29 cellular contexts compared by ENCODE assay signal in the genomic region with DNA sequence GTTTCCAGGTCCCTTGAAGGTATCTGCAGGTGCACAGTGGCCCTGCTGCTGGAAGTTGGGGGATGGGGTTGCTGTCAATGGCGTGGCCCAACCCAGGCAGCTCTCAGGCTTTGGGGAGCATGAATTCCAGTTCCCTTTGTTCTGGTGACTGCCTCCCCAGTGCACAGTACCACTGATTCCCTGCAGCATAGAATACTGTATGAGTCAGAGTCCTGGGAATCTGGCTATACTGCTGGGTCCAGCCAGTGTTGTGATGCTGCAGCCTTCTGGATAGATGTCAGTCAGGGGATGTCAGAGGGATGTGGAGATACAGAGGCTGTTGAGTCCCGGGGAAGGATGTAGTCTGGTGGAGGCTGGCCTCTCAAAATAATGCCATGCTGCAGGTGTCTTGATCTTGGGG.
A peak's percentile ranks its signal among the peaks of the same experiment; 100 is the strongest.
DNase-seq lines count a peak whose midpoint lies in the region; ATAC-seq and TF ChIP-seq lines count a peak whose summit lies in the region.
"Had no signal": no experiment of that assay in that cellular context is flagged by ENCODE, and none has a peak within 500 bp of the region (broad histone marks: within the 10 kb centered on the region; RNA-seq: fewer than 3 reads in every experiment).

No MANE protein-coding gene starts in this region.

- intact Hi-C loops in aorta (cut with DNase I) (no loop called here), ovary (cut with DNase I) (no loop called here)

- H3K4me1 ChIP-seq in aorta (ENCODE audit: control insufficient read depth in 1 of 2, insufficient read depth in 2 of 2, low read length in 2 of 2) (no peaks in the 10 kb centered on the region), ovary (ENCODE audit: insufficient read depth) (no peaks in the 10 kb centered on the region)
- H3K4me1 ChIP-seq in effector memory CD4-positive, alpha-beta T cell (ENCODE audit: control insufficient read depth, insufficient read depth, low read length, poor library complexity, severe bottlenecking) = peaks cover 36% of the 10 kb centered on the region
- H3K4me1 ChIP-seq: adrenal gland, gastrocnemius medialis, HAP-1, lower lobe of right lung had no signal

- POLR2A ChIA-PET in activated CD4-positive, alpha-beta T cell treated with anti-CD3 and anti-CD28 coated beads, Interleukin-2, amount 10 ng/mL, durations not matched to agents 7 days and 5 days (lab: Charles Lee) = no interaction called here

- CTCF ChIA-PET in activated CD4-positive, alpha-beta T cell treated with anti-CD3 and anti-CD28 coated beads, Interleukin-2, amount 10 ng/mL, durations not matched to agents 7 days and 5 days (lab: Charles Lee) = no interaction called here

- H3K27ac Mint-ChIP-seq in activated CD4-positive, alpha-beta T cell treated with anti-CD3 and anti-CD28 coated beads, Interleukin-2, amount 10 ng/mL, durations not matched to agents 7 days and 5 days = peak overlapping the region; percentile 76
- no peak overlapping the region for H3K27ac Mint-ChIP-seq in glutamatergic neuron (ENCODE audit: unreplicated experiment)
- H3K27ac Mint-ChIP-seq: activated CD8-positive, alpha-beta memory T cell treated with anti-CD3 and anti-CD28 coated beads, Interleukin-2, amount 10 ng/mL, durations not matched to agents 7 days and 5 days; activated naive CD4-positive, alpha-beta T cell treated with anti-CD3 and anti-CD28 coated beads for 36 hours; brain; natural killer cell; type B pancreatic cell had no signal

- no peak overlapping the region for H3K4me3 Mint-ChIP-seq in activated CD4-positive, alpha-beta T cell treated with anti-CD3 and anti-CD28 coated beads, Interleukin-2, amount 10 ng/mL, durations not matched to agents 7 days and 5 days
- H3K4me3 Mint-ChIP-seq in glutamatergic neuron (ENCODE audit: unreplicated experiment) = no peak overlapping the region
- H3K4me3 Mint-ChIP-seq: activated CD8-positive, alpha-beta memory T cell treated with anti-CD3 and anti-CD28 coated beads, Interleukin-2, amount 10 ng/mL, durations not matched to agents 7 days and 5 days; activated naive CD4-positive, alpha-beta T cell treated with anti-CD3 and anti-CD28 coated beads for 36 hours; brain; CD8-positive, alpha-beta memory T cell; natural killer cell; type B pancreatic cell had no signal

- no peak for ATAC-seq in aorta (ENCODE audit: low FRiP score)
- ATAC-seq: activated CD8-positive, alpha-beta memory T cell treated with anti-CD3 and anti-CD28 coated beads, Interleukin-2, amount 10 ng/mL, durations not matched to agents 7 days and 5 days; gastrocnemius medialis; lower lobe of right lung had no signal

- DNase-seq in activated CD4-positive, alpha-beta T cell treated with anti-CD3 and anti-CD28 coated beads, Interleukin-2, amount 10 ng/mL, durations not matched to agents 7 days and 5 days = no peak
- DNase-seq in activated CD4-positive, alpha-beta T cell treated with anti-CD3 and anti-CD28 coated beads, Interleukin-2, amount 50 U/mL, for 1 hour = no peak
- peak; percentile 16 for DNase-seq in RPMI7951 (ENCODE audit: low read depth)
- peak; percentile 34 for DNase-seq in iris pigment epithelial cell (ENCODE audit: low read depth)
- DNase-seq in aorta = no peak
- DNase-seq in ovary = no peak
- DNase-seq in glutamatergic neuron = no peak
- DNase-seq in effector memory CD4-positive, alpha-beta T cell = no peak
- DNase-seq: 8988T; activated CD4-positive, alpha-beta T cell treated with anti-CD3 and anti-CD28 coated beads for 48 hours; activated CD8-positive, alpha-beta memory T cell treated with anti-CD3 and anti-CD28 coated beads, Interleukin-2, amount 10 ng/mL, durations not matched to agents 7 days and 5 days; activated naive CD4-positive, alpha-beta T cell treated with anti-CD3 and anti-CD28 coated beads for 36 hours; adrenal gland; CD8-positive, alpha-beta memory T cell; gastrocnemius medialis; lower lobe of right lung; MM.1S; natural killer cell; NCI-H1417; NCI-H2029 treated with DMSO at 0.1 percent for 48 hours; NCI-H524 treated with DMSO at 0.1 percent for 48 hours; occipital lobe; SHP77 treated with DMSO at 0.1 percent for 48 hours; stimulated activated CD4-positive, alpha-beta T cell treated with anti-CD3 and anti-CD28 coated beads, Interleukin-4, amount 100 ng/mL, for 24 hours had no signal

- H3K27ac ChIP-seq in aorta (ENCODE audit: low read depth in 1 of 2, low read length in 2 of 2) (no peak overlapping the region), ovary (no peak overlapping the region)
- no peak overlapping the region for H3K27ac ChIP-seq in effector memory CD4-positive, alpha-beta T cell (ENCODE audit: insufficient read depth, low read length, poor library complexity, severe bottlenecking)
- H3K27ac ChIP-seq: adrenal gland, gastrocnemius medialis, hepatocyte, KMS-11, lower lobe of right lung had no signal

- peaks cover 53% of the 10 kb centered on the region for H3K4me1 Mint-ChIP-seq in activated CD4-positive, alpha-beta T cell treated with anti-CD3 and anti-CD28 coated beads, Interleukin-2, amount 10 ng/mL, durations not matched to agents 7 days and 5 days
- H3K4me1 Mint-ChIP-seq in glutamatergic neuron (ENCODE audit: low read depth, unreplicated experiment) = no peaks in the 10 kb centered on the region

- TF ChIP-seq POLR2A in ovary (IDR thresholded peaks at IDR 0.05) = no peak

- peaks cover 79% of the 10 kb centered on the region for H3K36me3 Mint-ChIP-seq in activated CD4-positive, alpha-beta T cell treated with anti-CD3 and anti-CD28 coated beads, Interleukin-2, amount 10 ng/mL, durations not matched to agents 7 days and 5 days (ENCODE audit: low read depth)
- peaks cover 17% of the 10 kb centered on the region for H3K36me3 Mint-ChIP-seq in glutamatergic neuron (ENCODE audit: unreplicated experiment)

- WGBS in aorta, 2 donors = 95 to 99% methylated on average over 2 of the region's 2 CpGs
- WGBS in ovary, 3 donors = 92 to 97% (median 96%) methylated on average over 2 of the region's 2 CpGs

- H3K27me3 ChIP-seq in aorta (ENCODE audit: control insufficient read depth in 1 of 2, insufficient read depth in 2 of 2, low read length in 1 of 2) (no peaks in the 10 kb centered on the region), ovary (no peaks in the 10 kb centered on the region)
- no peaks in the 10 kb centered on the region for H3K27me3 ChIP-seq in effector memory CD4-positive, alpha-beta T cell (replicated peaks; ENCODE audit: control insufficient read depth, insufficient read depth, low read length, poor library complexity, severe bottlenecking)
- H3K27me3 ChIP-seq: adrenal gland, gastrocnemius medialis, hepatocyte had no signal

- H3K4me3 ChIP-seq in aorta (ENCODE audit: low read length in 2 of 2) (no peak overlapping the region), ovary (no peak overlapping the region)
- H3K4me3 ChIP-seq in effector memory CD4-positive, alpha-beta T cell (ENCODE audit: insufficient read depth, low read depth, low read length, poor library complexity, severe bottlenecking) = no peak overlapping the region
- H3K4me3 ChIP-seq: adrenal gland, gastrocnemius medialis, HAP-1, hepatocyte, lower lobe of right lung had no signal

- TF ChIP-seq CTCF in ovary (IDR thresholded peaks at IDR 0.05) (no peak), glutamatergic neuron (IDR thresholded peaks at IDR 0.05; ENCODE audit: partially characterized antibody, unreplicated experiment) (no peak)

- no peak for TF ChIP-seq EP300 in ovary (IDR thresholded peaks at IDR 0.05)

- no peaks in the 10 kb centered on the region for H3K9me3 ChIP-seq in aorta (ENCODE audit: control insufficient read depth, low read length)
- H3K9me3 ChIP-seq in ovary = no peaks in the 10 kb centered on the region
- H3K9me3 ChIP-seq in effector memory CD4-positive, alpha-beta T cell (ENCODE audit: control insufficient read depth, low read length) = no peaks in the 10 kb centered on the region
- H3K9me3 ChIP-seq: gastrocnemius medialis, HAP-1 had no signal

- peaks cover 35% of the 10 kb centered on the region for H3K9me3 Mint-ChIP-seq in activated CD4-positive, alpha-beta T cell treated with anti-CD3 and anti-CD28 coated beads, Interleukin-2, amount 10 ng/mL, durations not matched to agents 7 days and 5 days
- peaks cover 7% of the 10 kb centered on the region for H3K9me3 Mint-ChIP-seq in glutamatergic neuron (ENCODE audit: unreplicated experiment)

- no peaks in the 10 kb centered on the region for H3K27me3 Mint-ChIP-seq in activated CD4-positive, alpha-beta T cell treated with anti-CD3 and anti-CD28 coated beads, Interleukin-2, amount 10 ng/mL, durations not matched to agents 7 days and 5 days
- peaks cover 2% of the 10 kb centered on the region for H3K27me3 Mint-ChIP-seq in glutamatergic neuron (ENCODE audit: unreplicated experiment)
- H3K27me3 Mint-ChIP-seq: activated CD8-positive, alpha-beta memory T cell treated with anti-CD3 and anti-CD28 coated beads, Interleukin-2, amount 10 ng/mL, durations not matched to agents 7 days and 5 days; brain; CD8-positive, alpha-beta memory T cell; type B pancreatic cell had no signal

- H3K36me3 ChIP-seq in aorta (ENCODE audit: control insufficient read depth in 1 of 2, insufficient read depth in 2 of 2, low read length in 1 of 2) (peaks cover 0 to 10% of the 10 kb centered on the region in 2 donors), ovary (no peaks in the 10 kb centered on the region)
- peaks cover 16% of the 10 kb centered on the region for H3K36me3 ChIP-seq in effector memory CD4-positive, alpha-beta T cell (ENCODE audit: control insufficient read depth, insufficient read depth, low read length)
- H3K36me3 ChIP-seq: HAP-1 had no signal

Comparison
In these comparisons a context has a peak if more than half of its experiments do, and no peak if none do; other contexts are left out.
1. DNase-seq: peak in RPMI7951 (single experiment) and iris pigment epithelial cell (single experiment); none in activated CD4-positive, alpha-beta T cell treated with anti-CD3 and anti-CD28 coated beads, Interleukin-2, amount 10 ng/mL, durations not matched to agents 7 days and 5 days (single experiment), activated CD4-positive, alpha-beta T cell treated with anti-CD3 and anti-CD28 coated beads, Interleukin-2, amount 50 U/mL, for 1 hour (single experiment), aorta (0 of 2), ovary (0 of 5), glutamatergic neuron (single experiment) and effector memory CD4-positive, alpha-beta T cell (0 of 3).